In the genomic region with DNA sequence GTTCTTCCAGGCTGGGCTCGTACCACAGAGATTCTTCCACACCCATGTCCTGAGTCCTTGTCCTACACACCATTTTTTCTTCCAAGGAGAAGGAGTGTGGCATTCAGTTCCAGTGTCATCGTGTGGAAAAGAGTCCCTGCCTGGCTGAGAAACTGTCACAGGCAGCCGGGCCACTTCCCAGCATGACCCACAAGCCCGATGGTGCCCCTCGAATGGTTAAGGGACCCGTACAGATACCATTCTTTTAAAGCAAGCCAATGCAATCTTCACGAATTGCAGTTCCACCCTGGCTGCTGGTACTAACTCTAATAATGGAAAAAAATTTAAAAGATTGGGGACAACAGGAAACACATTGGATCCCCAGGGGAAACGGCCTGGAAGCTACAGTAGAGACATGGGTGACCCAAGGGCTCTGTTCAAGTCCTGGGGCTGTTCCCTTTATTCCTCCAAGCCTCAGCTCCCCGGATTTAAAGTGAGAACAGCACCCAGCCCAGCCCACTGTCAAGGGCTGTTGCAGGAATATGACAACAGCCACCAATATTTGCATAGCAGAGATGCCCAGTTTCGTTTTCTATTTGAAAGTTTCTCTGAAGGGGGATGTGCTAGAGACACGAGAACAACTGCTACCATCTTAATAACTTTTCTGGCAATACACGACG, we compare ENCODE assay signal across 8 cellular contexts.
DNase-seq lines count a peak whose midpoint lies in the region; ATAC-seq, FAIRE-seq and TF ChIP-seq lines count a peak whose summit lies in the region.

No MANE protein-coding gene starts in this region.

- intact Hi-C loops in head of caudate nucleus (cut with DNase I), result loop anchor here (2.0 kb wide), 1 partner anchor 13 kb away; no protein-coding TSS in a partner anchor

- H3K9me2 ChIP-seq in MM.1S (replicated peaks; ENCODE audit: insufficient read depth, low read length), result no peaks in the 10 kb centered on the region

- peak; percentile 71 for DNase-seq in GF-D8 (lab: John Stamatoyannopoulos, UW)
- peak; percentile 89 for DNase-seq in MM.1S
- DNase-seq in activated T-cell treated with anti-CD3 and anti-CD28 coated beads, Interleukin-2, amount 50 U/mL, for 4 hours, result no peak
- peak in 36 of 42 donors; percentile 3 to 82 (median 52) for DNase-seq in head of caudate nucleus
- peak; percentile 38 for DNase-seq in stimulated activated CD4-positive, alpha-beta T cell treated with anti-CD3 and anti-CD28 coated beads, Interleukin-15, amount 100 ng/mL, for 24 hours
- no peak for DNase-seq in frontal cortex (ENCODE audit: low spot score in 2 of 2)
- DNase-seq in NCI-H146 treated with DMSO at 0.1 percent for 48 hours (lab: John Stamatoyannopoulos, UW; ENCODE audit: unreplicated experiment), result no peak

- no peak for TF ChIP-seq CTCF in MM.1S (IDR thresholded peaks at IDR 0.05; ENCODE audit: low read length)

- peak; percentile 84 for ATAC-seq in GM21619 (IDR thresholded peaks at IDR 0.05; ENCODE audit: unreplicated experiment)
- ATAC-seq in activated T-cell treated with anti-CD3 and anti-CD28 coated beads, Interleukin-2, amount 50 U/mL, for 4 hours, result peak; percentile 69 to 71

- peaks cover 54% of the 10 kb centered on the region for H3K4me1 Mint-ChIP-seq in activated T-cell treated with anti-CD3 and anti-CD28 coated beads, Interleukin-2, amount 50 U/mL, for 4 hours (ENCODE audit: low read depth)

- no peaks in the 10 kb centered on the region for H3K9me3 ChIP-seq in MM.1S (replicated peaks; ENCODE audit: insufficient read depth, low read length)

- H3K27me3 Mint-ChIP-seq in activated T-cell treated with anti-CD3 and anti-CD28 coated beads, Interleukin-2, amount 50 U/mL, for 4 hours (ENCODE audit: low read depth), result no peaks in the 10 kb centered on the region

- peak overlapping the region; percentile 91 for H3K4me2 ChIP-seq in MM.1S (ENCODE audit: low read depth, low read length)

- peak overlapping the region; percentile 61 for H3K9ac ChIP-seq in MM.1S (ENCODE audit: low read length)

- peaks cover 25% of the 10 kb centered on the region for H3F3A ChIP-seq in MM.1S (ENCODE audit: insufficient read depth, low read length)

- H3K4me3 Mint-ChIP-seq in activated T-cell treated with anti-CD3 and anti-CD28 coated beads, Interleukin-2, amount 50 U/mL, for 4 hours, result peak overlapping the region; percentile 56

- FAIRE-seq in frontal cortex (lab: Jason Lieb, UNC), result no peak

- no peaks in the 10 kb centered on the region for H3K36me3 ChIP-seq in MM.1S (replicated peaks; ENCODE audit: insufficient read depth, low read length)

- H3K4me3 ChIP-seq in MM.1S (ENCODE audit: low read length), result peak overlapping the region; percentile 39

- H3K27ac ChIP-seq in MM.1S (ENCODE audit: low read length), result peak overlapping the region; percentile 86

- no peaks in the 10 kb centered on the region for H4K20me1 ChIP-seq in MM.1S (ENCODE audit: insufficient read depth, low read length)

- no peaks in the 10 kb centered on the region for H3K9me3 Mint-ChIP-seq in activated T-cell treated with anti-CD3 and anti-CD28 coated beads, Interleukin-2, amount 50 U/mL, for 4 hours

- no peaks in the 10 kb centered on the region for H3K27me3 ChIP-seq in MM.1S (replicated peaks; ENCODE audit: insufficient read depth, low read length)

- H3K36me3 Mint-ChIP-seq in activated T-cell treated with anti-CD3 and anti-CD28 coated beads, Interleukin-2, amount 50 U/mL, for 4 hours (ENCODE audit: insufficient read depth), result no peaks in the 10 kb centered on the region

- peaks cover 62% of the 10 kb centered on the region for H3K79me2 ChIP-seq in MM.1S (ENCODE audit: low read length)

- no peak overlapping the region for H2AFZ ChIP-seq in MM.1S (ENCODE audit: low read length)

- H3K4me1 ChIP-seq in MM.1S (ENCODE audit: low read length), result peaks cover 31% of the 10 kb centered on the region

Comparison
In these comparisons a context has a peak if more than half of its experiments do, and no peak if none do; other contexts are left out.
1. DNase-seq: peak in GF-D8 (single experiment), MM.1S (single experiment), head of caudate nucleus (36 of 42) and stimulated activated CD4-positive, alpha-beta T cell treated with anti-CD3 and anti-CD28 coated beads, Interleukin-15, amount 100 ng/mL, for 24 hours (single experiment); none in activated T-cell treated with anti-CD3 and anti-CD28 coated beads, Interleukin-2, amount 50 U/mL, for 4 hours (single experiment), frontal cortex (0 of 2) and NCI-H146 treated with DMSO at 0.1 percent for 48 hours (single experiment).